1 cellular context compared by ENCODE assay signal in the genomic region with DNA sequence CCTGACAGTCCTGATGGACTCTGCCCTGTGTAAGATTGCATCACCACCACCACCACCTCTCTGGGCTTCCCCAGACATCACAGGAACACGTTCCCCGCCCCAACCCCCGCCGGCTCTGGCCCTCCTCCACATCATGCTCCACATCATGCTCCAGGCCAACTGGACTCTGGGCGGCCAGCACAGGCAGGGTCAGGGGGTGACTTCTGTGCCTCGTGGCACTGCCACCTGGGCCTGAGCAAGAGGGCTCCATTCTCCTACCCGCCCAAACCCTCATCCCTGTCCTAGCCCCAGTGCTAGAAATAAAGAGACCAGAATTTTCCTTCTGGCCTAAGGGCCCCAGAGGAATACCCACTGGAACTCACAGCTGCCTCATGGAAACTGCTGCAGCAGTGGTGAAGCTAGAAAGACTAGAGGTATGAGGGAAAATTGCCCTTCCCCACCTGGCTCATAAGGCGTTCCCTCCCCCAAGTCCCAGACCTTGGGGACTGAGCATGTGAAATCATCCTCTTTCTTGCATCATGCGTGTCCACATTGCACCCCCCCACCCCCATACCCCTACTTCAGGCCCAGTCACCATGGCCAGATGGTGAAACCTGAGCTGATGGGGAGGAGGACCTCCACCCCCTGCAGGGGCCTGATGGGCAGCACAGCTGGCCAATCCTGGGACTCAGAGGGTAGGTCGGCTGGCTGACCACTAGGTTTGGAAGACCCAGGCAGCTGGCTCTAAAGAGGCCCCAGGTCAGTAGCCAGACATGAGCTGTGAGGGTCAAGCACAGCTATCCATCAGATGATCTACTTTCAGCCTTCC.
TF ChIP-seq lines count a peak whose summit lies in the region.

A gene with protein sequence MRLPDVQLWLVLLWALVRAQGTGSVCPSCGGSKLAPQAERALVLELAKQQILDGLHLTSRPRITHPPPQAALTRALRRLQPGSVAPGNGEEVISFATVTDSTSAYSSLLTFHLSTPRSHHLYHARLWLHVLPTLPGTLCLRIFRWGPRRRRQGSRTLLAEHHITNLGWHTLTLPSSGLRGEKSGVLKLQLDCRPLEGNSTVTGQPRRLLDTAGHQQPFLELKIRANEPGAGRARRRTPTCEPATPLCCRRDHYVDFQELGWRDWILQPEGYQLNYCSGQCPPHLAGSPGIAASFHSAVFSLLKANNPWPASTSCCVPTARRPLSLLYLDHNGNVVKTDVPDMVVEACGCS (plus strand): TSS at position 742 of the 808 bp plus-strand sequence. CDS start 230 bp downstream, outside the sequence.

TF ChIP-seq in K562, 482 proteins besides CTCF, POLR2A, EP300 and RAD21 (continued from another document and continues in another):
- TF ChIP-seq, protein P1, sequence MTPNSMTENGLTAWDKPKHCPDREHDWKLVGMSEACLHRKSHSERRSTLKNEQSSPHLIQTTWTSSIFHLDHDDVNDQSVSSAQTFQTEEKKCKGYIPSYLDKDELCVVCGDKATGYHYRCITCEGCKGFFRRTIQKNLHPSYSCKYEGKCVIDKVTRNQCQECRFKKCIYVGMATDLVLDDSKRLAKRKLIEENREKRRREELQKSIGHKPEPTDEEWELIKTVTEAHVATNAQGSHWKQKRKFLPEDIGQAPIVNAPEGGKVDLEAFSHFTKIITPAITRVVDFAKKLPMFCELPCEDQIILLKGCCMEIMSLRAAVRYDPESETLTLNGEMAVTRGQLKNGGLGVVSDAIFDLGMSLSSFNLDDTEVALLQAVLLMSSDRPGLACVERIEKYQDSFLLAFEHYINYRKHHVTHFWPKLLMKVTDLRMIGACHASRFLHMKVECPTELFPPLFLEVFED (CRISPR knock-in tag; conservative IDR thresholded peaks at IDR 0.05): 0 out of 2 replicates have a peak, but pooled peaks have one; percentile 36
- TF ChIP-seq CCAR2 (IDR thresholded peaks at IDR 0.05; ENCODE audit: low read depth, low read length) (no peak), CTBP1 (IDR thresholded peaks at IDR 0.05; ENCODE audit: borderline replicate concordance) (peak; percentile 70; the same call in 1 of the 2 replicates), GTF2F1 (IDR thresholded peaks at IDR 0.05; ENCODE audit: low read depth, low read length) (no peak), ZNF165 (CRISPR knock-in tag; IDR thresholded peaks at IDR 0.05; ENCODE audit: borderline replicate concordance) (peak; percentile 39; the same call in 1 of the 2 replicates), SMAD1 (IDR thresholded peaks at IDR 0.05; ENCODE audit: low read depth, low read length, partially characterized antibody) (peak; percentile 47), NFE2 (IDR thresholded peaks at IDR 0.05; ENCODE audit: low read depth) (peak; percentile 59), CBX5 (IDR thresholded peaks at IDR 0.05; ENCODE audit: borderline replicate concordance, low read depth) (0 out of 2 replicates have a peak, but pooled peaks have one; percentile 18), ZBTB7A (IDR thresholded peaks at IDR 0.05; ENCODE audit: borderline replicate concordance, control insufficient read depth, low read depth, low read length) (peak; percentile 62; the same call in 1 of the 2 replicates), EGR1 (conservative IDR thresholded peaks at IDR 0.05) (peak; percentile 45), RBM25 (IDR thresholded peaks at IDR 0.05; ENCODE audit: low read depth, low read length, severe bottlenecking) (peak; percentile 70), EHMT2 (IDR thresholded peaks at IDR 0.05) (peak; percentile 10; the same call in 1 of the 2 replicates), GATAD2A (IDR thresholded peaks at IDR 0.05) (0 out of 2 replicates have a peak, but pooled peaks have one; percentile 51), ZNF644 (tag; IDR thresholded peaks at IDR 0.05; ENCODE audit: low read depth) (peak; percentile 74; the same call in 1 of the 2 replicates), STAT5A (IDR thresholded peaks at IDR 0.05; ENCODE audit: borderline replicate concordance, low read length) (0 out of 2 replicates have a peak, but pooled peaks have one; percentile 5), KLF1 (tag; IDR thresholded peaks at IDR 0.05) (peak; percentile 80), MYC (IDR thresholded peaks at IDR 0.05; ENCODE audit: low read depth, low read length) (peak; percentile 99), MYC (CRISPR knock-in tag; IDR thresholded peaks at IDR 0.05; ENCODE audit: borderline replicate concordance, low read depth) (peak; percentile 93), ZNF766 (CRISPR knock-in tag; conservative IDR thresholded peaks at IDR 0.05) (peak; percentile 80), SRSF3 (IDR thresholded peaks at IDR 0.05; ENCODE audit: insufficient read depth, low read length) (peak; percentile 89; the same call in 1 of the 2 replicates), PHF20 (IDR thresholded peaks at IDR 0.05; ENCODE audit: partially characterized antibody) (no peak), ZNF583 (CRISPR knock-in tag; IDR thresholded peaks at IDR 0.05) (peak; percentile 88), ZBTB17 (CRISPR knock-in tag; IDR thresholded peaks at IDR 0.05) (peak; percentile 44; the same call in 1 of the 2 replicates), NEUROD1 (IDR thresholded peaks at IDR 0.05; ENCODE audit: borderline replicate concordance, low read depth, low read length, partially characterized antibody) (peak; percentile 74)
- TF ChIP-seq, protein P2, sequence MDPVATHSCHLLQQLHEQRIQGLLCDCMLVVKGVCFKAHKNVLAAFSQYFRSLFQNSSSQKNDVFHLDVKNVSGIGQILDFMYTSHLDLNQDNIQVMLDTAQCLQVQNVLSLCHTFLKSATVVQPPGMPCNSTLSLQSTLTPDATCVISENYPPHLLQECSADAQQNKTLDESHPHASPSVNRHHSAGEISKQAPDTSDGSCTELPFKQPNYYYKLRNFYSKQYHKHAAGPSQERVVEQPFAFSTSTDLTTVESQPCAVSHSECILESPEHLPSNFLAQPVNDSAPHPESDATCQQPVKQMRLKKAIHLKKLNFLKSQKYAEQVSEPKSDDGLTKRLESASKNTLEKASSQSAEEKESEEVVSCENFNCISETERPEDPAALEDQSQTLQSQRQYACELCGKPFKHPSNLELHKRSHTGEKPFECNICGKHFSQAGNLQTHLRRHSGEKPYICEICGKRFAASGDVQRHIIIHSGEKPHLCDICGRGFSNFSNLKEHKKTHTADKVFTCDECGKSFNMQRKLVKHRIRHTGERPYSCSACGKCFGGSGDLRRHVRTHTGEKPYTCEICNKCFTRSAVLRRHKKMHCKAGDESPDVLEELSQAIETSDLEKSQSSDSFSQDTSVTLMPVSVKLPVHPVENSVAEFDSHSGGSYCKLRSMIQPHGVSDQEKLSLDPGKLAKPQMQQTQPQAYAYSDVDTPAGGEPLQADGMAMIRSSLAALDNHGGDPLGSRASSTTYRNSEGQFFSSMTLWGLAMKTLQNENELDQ (CRISPR knock-in tag; IDR thresholded peaks at IDR 0.05; ENCODE audit: borderline replicate concordance): no peak
- TF ChIP-seq, protein P3, sequence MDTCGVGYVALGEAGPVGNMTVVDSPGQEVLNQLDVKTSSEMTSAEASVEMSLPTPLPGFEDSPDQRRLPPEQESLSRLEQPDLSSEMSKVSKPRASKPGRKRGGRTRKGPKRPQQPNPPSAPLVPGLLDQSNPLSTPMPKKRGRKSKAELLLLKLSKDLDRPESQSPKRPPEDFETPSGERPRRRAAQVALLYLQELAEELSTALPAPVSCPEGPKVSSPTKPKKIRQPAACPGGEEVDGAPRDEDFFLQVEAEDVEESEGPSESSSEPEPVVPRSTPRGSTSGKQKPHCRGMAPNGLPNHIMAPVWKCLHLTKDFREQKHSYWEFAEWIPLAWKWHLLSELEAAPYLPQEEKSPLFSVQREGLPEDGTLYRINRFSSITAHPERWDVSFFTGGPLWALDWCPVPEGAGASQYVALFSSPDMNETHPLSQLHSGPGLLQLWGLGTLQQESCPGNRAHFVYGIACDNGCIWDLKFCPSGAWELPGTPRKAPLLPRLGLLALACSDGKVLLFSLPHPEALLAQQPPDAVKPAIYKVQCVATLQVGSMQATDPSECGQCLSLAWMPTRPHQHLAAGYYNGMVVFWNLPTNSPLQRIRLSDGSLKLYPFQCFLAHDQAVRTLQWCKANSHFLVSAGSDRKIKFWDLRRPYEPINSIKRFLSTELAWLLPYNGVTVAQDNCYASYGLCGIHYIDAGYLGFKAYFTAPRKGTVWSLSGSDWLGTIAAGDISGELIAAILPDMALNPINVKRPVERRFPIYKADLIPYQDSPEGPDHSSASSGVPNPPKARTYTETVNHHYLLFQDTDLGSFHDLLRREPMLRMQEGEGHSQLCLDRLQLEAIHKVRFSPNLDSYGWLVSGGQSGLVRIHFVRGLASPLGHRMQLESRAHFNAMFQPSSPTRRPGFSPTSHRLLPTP (IDR thresholded peaks at IDR 0.05; ENCODE audit: borderline replicate concordance, extremely low read depth, insufficient read length): no peak
- TF ChIP-seq, protein P4, sequence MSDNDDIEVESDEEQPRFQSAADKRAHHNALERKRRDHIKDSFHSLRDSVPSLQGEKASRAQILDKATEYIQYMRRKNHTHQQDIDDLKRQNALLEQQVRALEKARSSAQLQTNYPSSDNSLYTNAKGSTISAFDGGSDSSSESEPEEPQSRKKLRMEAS (CRISPR knock-in tag; IDR thresholded peaks at IDR 0.05): peak; percentile 46
- TF ChIP-seq, protein P5, sequence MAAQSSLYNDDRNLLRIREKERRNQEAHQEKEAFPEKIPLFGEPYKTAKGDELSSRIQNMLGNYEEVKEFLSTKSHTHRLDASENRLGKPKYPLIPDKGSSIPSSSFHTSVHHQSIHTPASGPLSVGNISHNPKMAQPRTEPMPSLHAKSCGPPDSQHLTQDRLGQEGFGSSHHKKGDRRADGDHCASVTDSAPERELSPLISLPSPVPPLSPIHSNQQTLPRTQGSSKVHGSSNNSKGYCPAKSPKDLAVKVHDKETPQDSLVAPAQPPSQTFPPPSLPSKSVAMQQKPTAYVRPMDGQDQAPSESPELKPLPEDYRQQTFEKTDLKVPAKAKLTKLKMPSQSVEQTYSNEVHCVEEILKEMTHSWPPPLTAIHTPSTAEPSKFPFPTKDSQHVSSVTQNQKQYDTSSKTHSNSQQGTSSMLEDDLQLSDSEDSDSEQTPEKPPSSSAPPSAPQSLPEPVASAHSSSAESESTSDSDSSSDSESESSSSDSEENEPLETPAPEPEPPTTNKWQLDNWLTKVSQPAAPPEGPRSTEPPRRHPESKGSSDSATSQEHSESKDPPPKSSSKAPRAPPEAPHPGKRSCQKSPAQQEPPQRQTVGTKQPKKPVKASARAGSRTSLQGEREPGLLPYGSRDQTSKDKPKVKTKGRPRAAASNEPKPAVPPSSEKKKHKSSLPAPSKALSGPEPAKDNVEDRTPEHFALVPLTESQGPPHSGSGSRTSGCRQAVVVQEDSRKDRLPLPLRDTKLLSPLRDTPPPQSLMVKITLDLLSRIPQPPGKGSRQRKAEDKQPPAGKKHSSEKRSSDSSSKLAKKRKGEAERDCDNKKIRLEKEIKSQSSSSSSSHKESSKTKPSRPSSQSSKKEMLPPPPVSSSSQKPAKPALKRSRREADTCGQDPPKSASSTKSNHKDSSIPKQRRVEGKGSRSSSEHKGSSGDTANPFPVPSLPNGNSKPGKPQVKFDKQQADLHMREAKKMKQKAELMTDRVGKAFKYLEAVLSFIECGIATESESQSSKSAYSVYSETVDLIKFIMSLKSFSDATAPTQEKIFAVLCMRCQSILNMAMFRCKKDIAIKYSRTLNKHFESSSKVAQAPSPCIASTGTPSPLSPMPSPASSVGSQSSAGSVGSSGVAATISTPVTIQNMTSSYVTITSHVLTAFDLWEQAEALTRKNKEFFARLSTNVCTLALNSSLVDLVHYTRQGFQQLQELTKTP (IDR thresholded peaks at IDR 0.05; ENCODE audit: low read depth in 1 of 2, partially characterized antibody in 2 of 2): peak in 1 of 2 experiments; percentile 41
- TF ChIP-seq, protein P6, sequence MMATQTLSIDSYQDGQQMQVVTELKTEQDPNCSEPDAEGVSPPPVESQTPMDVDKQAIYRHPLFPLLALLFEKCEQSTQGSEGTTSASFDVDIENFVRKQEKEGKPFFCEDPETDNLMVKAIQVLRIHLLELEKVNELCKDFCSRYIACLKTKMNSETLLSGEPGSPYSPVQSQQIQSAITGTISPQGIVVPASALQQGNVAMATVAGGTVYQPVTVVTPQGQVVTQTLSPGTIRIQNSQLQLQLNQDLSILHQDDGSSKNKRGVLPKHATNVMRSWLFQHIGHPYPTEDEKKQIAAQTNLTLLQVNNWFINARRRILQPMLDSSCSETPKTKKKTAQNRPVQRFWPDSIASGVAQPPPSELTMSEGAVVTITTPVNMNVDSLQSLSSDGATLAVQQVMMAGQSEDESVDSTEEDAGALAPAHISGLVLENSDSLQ (IDR thresholded peaks at IDR 0.05): peak; percentile 99
- TF ChIP-seq, protein P7, sequence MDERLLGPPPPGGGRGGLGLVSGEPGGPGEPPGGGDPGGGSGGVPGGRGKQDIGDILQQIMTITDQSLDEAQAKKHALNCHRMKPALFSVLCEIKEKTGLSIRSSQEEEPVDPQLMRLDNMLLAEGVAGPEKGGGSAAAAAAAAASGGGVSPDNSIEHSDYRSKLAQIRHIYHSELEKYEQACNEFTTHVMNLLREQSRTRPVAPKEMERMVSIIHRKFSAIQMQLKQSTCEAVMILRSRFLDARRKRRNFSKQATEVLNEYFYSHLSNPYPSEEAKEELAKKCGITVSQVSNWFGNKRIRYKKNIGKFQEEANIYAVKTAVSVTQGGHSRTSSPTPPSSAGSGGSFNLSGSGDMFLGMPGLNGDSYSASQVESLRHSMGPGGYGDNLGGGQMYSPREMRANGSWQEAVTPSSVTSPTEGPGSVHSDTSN (CRISPR knock-in tag; IDR thresholded peaks at IDR 0.05; ENCODE audit: low read depth): peak; percentile 89
- TF ChIP-seq, protein P7 (tag; conservative IDR thresholded peaks at IDR 0.05; ENCODE audit: low read depth): peak; percentile 97
